ENCODE assay signal across 7 cellular contexts in genomic region chr6:150855171-150855570, GRCh38. TPM values are rescaled to one million over a fixed set of nuclear protein-coding genes. Genes with fewer than 3 reads are reported as not detected.
DNase-seq lines count a peak whose midpoint lies in the region; ATAC-seq and TF ChIP-seq lines count a peak whose summit lies in the region.
"Not testable (repeated sequence)": the region's sequence is repeated elsewhere in the genome, so short reads cannot be mapped to it uniquely, and the experiment has no call there.

No MANE protein-coding gene starts in this region.

- H2AFZ ChIP-seq in IMR-90 (replicated peaks; ENCODE audit: low read length, poor library complexity) = not testable (repeated sequence)

- peak overlapping the region; percentile 5; the same call in 1 of the 2 replicates for H3K4me3 ChIP-seq in IMR-90 (ENCODE audit: insufficient read depth, low read depth, low read length)

- H4K20me1 ChIP-seq in IMR-90 (ENCODE audit: insufficient read depth, low read length) = not testable (repeated sequence)

- peak overlapping the region; percentile 74 for H3K4ac ChIP-seq in IMR-90 (ENCODE audit: low read depth, low read length)

- H3K9ac ChIP-seq in ES-I3 (ENCODE audit: low read depth, low read length) = peak overlapping the region; percentile 13; the same call in 1 of the 2 replicates
- not testable (repeated sequence) for H3K9ac ChIP-seq in IMR-90 (ENCODE audit: low read depth, low read length)

- H2BK15ac ChIP-seq in IMR-90 (ENCODE audit: low read depth, low read length) = peak overlapping the region; percentile 36; the same call in 1 of the 3 replicates

- peak overlapping the region; percentile 14 for H3K18ac ChIP-seq in IMR-90 (ENCODE audit: low read depth, low read length)

- H3K36me3 ChIP-seq in ES-I3 (ENCODE audit: insufficient read depth, low read length); IMR-90 (ENCODE audit: control insufficient read depth, insufficient read depth, low read length): not testable (repeated sequence)

- H3K9me3 Mint-ChIP-seq in activated T-helper 17 cell treated with anti-CD3 and anti-CD28 coated beads, Interleukin-2, amount 50 U/mL, for 72 hours; chondrocyte (ENCODE audit: low read depth); nephron: not testable (repeated sequence)
- H3K9me3 Mint-ChIP-seq in type B pancreatic cell = peaks cover 16% of the 10 kb centered on the region

- not testable (repeated sequence) for H3K36me3 Mint-ChIP-seq in activated T-helper 17 cell treated with anti-CD3 and anti-CD28 coated beads, Interleukin-2, amount 50 U/mL, for 72 hours (ENCODE audit: low read depth); chondrocyte (ENCODE audit: low read depth)
- H3K36me3 Mint-ChIP-seq in nephron (ENCODE audit: low read depth) (peaks cover 27% of the 10 kb centered on the region), type B pancreatic cell (peaks cover 24% of the 10 kb centered on the region)

- H4K5ac ChIP-seq in IMR-90 (ENCODE audit: low read depth, low read length) = peak overlapping the region; percentile 49

- not testable (repeated sequence) for TF ChIP-seq POLR2A in IMR-90 (IDR thresholded peaks at IDR 0.05; ENCODE audit: low read depth, low read length)

- peak overlapping the region; percentile 61; the same call in 1 of the 2 replicates for H3K23ac ChIP-seq in IMR-90 (ENCODE audit: low read depth, low read length)

- BruUV-seq in IMR-90 (replicated peaks; lab: Mats Ljungman, UMichigan) = not testable (repeated sequence)

- 0 out of 2 replicates have a peak overlapping the region, but pooled peaks have one; percentile 68 for H3K14ac ChIP-seq in IMR-90 (replicated peaks; ENCODE audit: low read depth, low read length)

- peak overlapping the region; percentile 93 for H2AK5ac ChIP-seq in IMR-90 (ENCODE audit: low read depth, low read length)

- DNase-seq in IMR-90; chondrocyte (ENCODE audit: low spot score); epithelial cell of prostate (ENCODE audit: low read depth, low spot score); type B pancreatic cell (ENCODE audit: extremely low spot score, unreplicated experiment): not testable (repeated sequence)

- no CpG with 5 or more reads among the region's 8 CpGs for WGBS in IMR-90 (ENCODE audit: extremely low coverage in 2 of 2, insufficient read length in 1 of 2), 2 experiments

- H3K27ac ChIP-seq in IMR-90 (ENCODE audit: insufficient read depth, low read length) (peak overlapping the region; percentile 99; the same call in 1 of the 2 replicates), epithelial cell of prostate (peak overlapping the region; percentile 92)

- H3K9me1 ChIP-seq in IMR-90 (ENCODE audit: insufficient read depth, low read length) = not testable (repeated sequence)

- TF ChIP-seq CTCF in IMR-90 (conservative IDR thresholded peaks at IDR 0.05; ENCODE audit: low read depth, low read length); chondrocyte (IDR thresholded peaks at IDR 0.05); nephron (IDR thresholded peaks at IDR 0.05; ENCODE audit: unreplicated experiment in 3 of 3); type B pancreatic cell (conservative IDR thresholded peaks at IDR 0.05): not testable (repeated sequence)

- not testable (repeated sequence) for H3K4me3 Mint-ChIP-seq in activated T-helper 17 cell treated with anti-CD3 and anti-CD28 coated beads, Interleukin-2, amount 50 U/mL, for 72 hours; nephron
- peak overlapping the region; percentile 40 for H3K4me3 Mint-ChIP-seq in chondrocyte (ENCODE audit: unreplicated experiment)
- peak overlapping the region; percentile 72 for H3K4me3 Mint-ChIP-seq in type B pancreatic cell

- H3K79me1 ChIP-seq in IMR-90 (ENCODE audit: low read depth in 1 of 2, low read length in 2 of 2) = peaks cover 12 to 51% of the 10 kb centered on the region in 2 experiments

- intact Hi-C loops in IMR-90 (cut with micrococcal nuclease) = not testable (repeated sequence)

- peak overlapping the region; percentile 90 for H2BK20ac ChIP-seq in IMR-90 (ENCODE audit: low read depth, low read length)

- H3K27me3 ChIP-seq in IMR-90 (ENCODE audit: control insufficient read depth, insufficient read depth, low read length) = not testable (repeated sequence)

- peak overlapping the region; percentile 80 for H3K4me2 ChIP-seq in IMR-90 (ENCODE audit: low read depth, low read length)

- H3K4me1 ChIP-seq in ES-I3 (ENCODE audit: insufficient read depth, low read length) (peaks cover 14% of the 10 kb centered on the region), IMR-90 (ENCODE audit: control insufficient read depth, insufficient read depth, low read length) (peaks cover 21% of the 10 kb centered on the region)

- peak overlapping the region; percentile 31 for H3K27ac Mint-ChIP-seq in activated T-helper 17 cell treated with anti-CD3 and anti-CD28 coated beads, Interleukin-2, amount 50 U/mL, for 72 hours
- not testable (repeated sequence) for H3K27ac Mint-ChIP-seq in chondrocyte (ENCODE audit: unreplicated experiment)
- H3K27ac Mint-ChIP-seq in nephron = peak overlapping the region in 2 of 3 experiments; percentile 11 to 35
- peak overlapping the region; percentile 94 for H3K27ac Mint-ChIP-seq in type B pancreatic cell

- H2BK5ac ChIP-seq in IMR-90 (ENCODE audit: low read depth, low read length, poor library complexity, severe bottlenecking) = peak overlapping the region; percentile 32

- dilution Hi-C loops in IMR-90 (cut with HindIII; ENCODE audit: low sequenced_read_pairs, unreplicated experiment) = not testable (repeated sequence)

- H3K56ac ChIP-seq in IMR-90 (ENCODE audit: extremely low read depth, insufficient read depth, low read length) = not testable (repeated sequence)

- peak overlapping the region; percentile 81; the same call in 1 of the 2 replicates for H2BK120ac ChIP-seq in IMR-90 (ENCODE audit: low read depth, low read length)

- H3K4me1 Mint-ChIP-seq in activated T-helper 17 cell treated with anti-CD3 and anti-CD28 coated beads, Interleukin-2, amount 50 U/mL, for 72 hours = not testable (repeated sequence)
- H3K4me1 Mint-ChIP-seq in chondrocyte (ENCODE audit: low read depth) = peaks cover 54% of the 10 kb centered on the region
- H3K4me1 Mint-ChIP-seq in nephron = peaks cover 20% of the 10 kb centered on the region
- H3K4me1 Mint-ChIP-seq in type B pancreatic cell (ENCODE audit: unreplicated experiment) = peaks cover 24% of the 10 kb centered on the region

- peak overlapping the region; percentile 78 for H4K91ac ChIP-seq in IMR-90 (ENCODE audit: insufficient read depth, low read depth, low read length)

- not testable (repeated sequence) for H3K27me3 Mint-ChIP-seq in activated T-helper 17 cell treated with anti-CD3 and anti-CD28 coated beads, Interleukin-2, amount 50 U/mL, for 72 hours; chondrocyte (ENCODE audit: low read depth); nephron (ENCODE audit: low read depth); type B pancreatic cell

- in situ Hi-C loops in IMR-90 (cut with MboI; ENCODE audit: low sequenced_read_pairs) = not testable (repeated sequence)

- not testable (repeated sequence) for TF ChIP-seq RAD21 in IMR-90 (IDR thresholded peaks at IDR 0.05; ENCODE audit: low read length)

- POLR2A ChIA-PET in IMR-90 (lab: Charles Lee; ENCODE audit: unreplicated experiment) = not testable (repeated sequence)

- not testable (repeated sequence) for H3K9me3 ChIP-seq in ES-I3 (ENCODE audit: control insufficient read depth, insufficient read depth, low read length); IMR-90 (ENCODE audit: control insufficient read depth, insufficient read depth, low read length)

- ATAC-seq in IMR-90 (ENCODE audit: low read depth); activated T-helper 17 cell treated with anti-CD3 and anti-CD28 coated beads, Interleukin-2, amount 50 U/mL, for 72 hours (replicated peaks): not testable (repeated sequence)

- not testable (repeated sequence) for H2AK9ac ChIP-seq in IMR-90 (replicated peaks; ENCODE audit: low read depth, low read length, poor library complexity)

- H4K8ac ChIP-seq in IMR-90 (ENCODE audit: low read depth in 2 of 2, low read length in 2 of 2) = peak overlapping the region in 1 of 2 experiments; percentile 99; a peak in 3 of 4 replicates

- CTCF ChIA-PET in IMR-90 (lab: Yijun Ruan, JAX) = not testable (repeated sequence)

RNA-seq across cellular contexts. Expression of gene MTHFD1L, which starts 10.3 kb away (rescaled TPM):
- 53.2 and 53.9 TPM in 2 replicates for total RNA-seq in IMR-90 (2012; rRNA removed)
- polyA plus RNA-seq in IMR-90 (2012; rRNA removed) = 39.0 and 43.5 TPM in 2 replicates
- polyA plus RNA-seq in IMR-90 (2012; cell fraction: cytosol; rRNA removed) = 21.0 and 28.9 TPM in 2 replicates
- 25.2 and 89.7 TPM in 2 replicates for polyA plus RNA-seq in IMR-90 (2012; cell fraction: nucleus; rRNA removed; ENCODE audit: low replicate concordance)
- total RNA-seq in activated T-helper 17 cell treated with anti-CD3 and anti-CD28 coated beads, Interleukin-2, amount 50 U/mL, for 72 hours = 100 to 1,000 TPM in 1 of 2 donors, 10 to 100 TPM in 1; 58.0 to 107 TPM
- 51.3 to 93.7 TPM (median 85.7 TPM) in 3 replicates for total RNA-seq in chondrocyte
- 25.3 and 28.1 TPM in 2 replicates for total RNA-seq in type B pancreatic cell (ENCODE audit: low replicate concordance)
